In the genomic region with DNA sequence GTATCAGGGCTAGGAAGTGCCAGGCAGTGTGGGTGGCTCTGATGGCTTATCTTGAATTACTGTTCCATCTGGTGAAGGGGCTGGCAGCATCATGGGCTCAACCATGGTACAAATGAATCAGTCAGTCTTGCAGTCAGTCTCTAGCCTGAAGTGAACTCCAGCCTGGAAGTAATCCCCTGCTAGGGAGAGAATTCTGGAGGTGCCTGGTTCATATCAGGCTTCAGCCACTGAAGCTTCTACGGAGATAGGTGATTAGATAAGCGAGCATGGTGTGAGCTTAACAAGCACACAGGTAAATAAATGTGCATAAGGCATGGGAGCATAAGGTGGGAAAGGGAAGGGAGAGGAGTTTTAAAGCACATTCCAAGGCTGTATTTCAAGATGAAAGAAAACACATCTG, we compare ENCODE assay signal across 19 cellular contexts.
"Had no signal": no experiment of that assay in that cellular context is flagged by ENCODE, and none has a peak within 500 bp of the region (broad histone marks: within the 10 kb centered on the region; RNA-seq: fewer than 3 reads in every experiment).

No MANE protein-coding gene starts in this region.

- H3K4me1 ChIP-seq: esophagus squamous epithelium, right atrium auricular region, sigmoid colon had no signal

- H3K27me3 Mint-ChIP-seq: effector memory CD8-positive, alpha-beta T cell; naive thymus-derived CD8-positive, alpha-beta T cell; type B pancreatic cell had no signal

- H3K27me3 ChIP-seq: esophagus squamous epithelium, hepatocyte, ovary, right atrium auricular region, sigmoid colon had no signal

- H3K9me3 ChIP-seq: esophagus squamous epithelium, mucosa of descending colon, ovary, right atrium auricular region, sigmoid colon had no signal

- H3K4me1 Mint-ChIP-seq: naive thymus-derived CD8-positive, alpha-beta T cell; neural crest cell had no signal

- H3K4me3 ChIP-seq: esophagus squamous epithelium, hepatocyte, mucosa of descending colon, ovary, right atrium auricular region, sigmoid colon, skin epidermis had no signal

- FAIRE-seq: urothelium cell line had no signal

- H3K27ac Mint-ChIP-seq: effector memory CD8-positive, alpha-beta T cell; naive thymus-derived CD8-positive, alpha-beta T cell; type B pancreatic cell had no signal

- H3K4me2 ChIP-seq: hepatocyte had no signal

- H2AFZ ChIP-seq: hepatocyte had no signal

- DNase-seq: effector memory CD8-positive, alpha-beta T cell; esophagus squamous epithelium; foreskin fibroblast; head of caudate nucleus; kidney glomerular epithelial cell; mucosa of descending colon; naive thymus-derived CD8-positive, alpha-beta T cell; nucleus accumbens; ovary; sigmoid colon; stimulated activated CD4-positive, alpha-beta T cell treated with anti-CD3 and anti-CD28 coated beads, Interleukin-2, amount 100 ng/mL, for 24 hours; stimulated activated CD4-positive, alpha-beta T cell treated with anti-CD3 and anti-CD28 coated beads, Interleukin-4, amount 100 ng/mL, for 4 hours; stimulated activated naive CD4-positive, alpha-beta T cell treated with Interleukin-2 at 50 U/mL for 16 hours had no signal

- H3K79me2 ChIP-seq: hepatocyte had no signal

- H3K36me3 Mint-ChIP-seq: type B pancreatic cell had no signal

- H3K9me3 Mint-ChIP-seq: neural crest cell had no signal

- H3K4me3 Mint-ChIP-seq: effector memory CD8-positive, alpha-beta T cell; neural crest cell; type B pancreatic cell had no signal

- H3K36me3 ChIP-seq: esophagus squamous epithelium, ovary, right atrium auricular region, sigmoid colon had no signal

- H3K27ac ChIP-seq: esophagus squamous epithelium, hepatocyte, ovary, right atrium auricular region, sigmoid colon, skin epidermis had no signal

- ATAC-seq: effector memory CD8-positive, alpha-beta T cell; mucosa of descending colon; naive thymus-derived CD8-positive, alpha-beta T cell had no signal
